Comparison of ENCODE assay signal across 1 cellular context in the genomic region with DNA sequence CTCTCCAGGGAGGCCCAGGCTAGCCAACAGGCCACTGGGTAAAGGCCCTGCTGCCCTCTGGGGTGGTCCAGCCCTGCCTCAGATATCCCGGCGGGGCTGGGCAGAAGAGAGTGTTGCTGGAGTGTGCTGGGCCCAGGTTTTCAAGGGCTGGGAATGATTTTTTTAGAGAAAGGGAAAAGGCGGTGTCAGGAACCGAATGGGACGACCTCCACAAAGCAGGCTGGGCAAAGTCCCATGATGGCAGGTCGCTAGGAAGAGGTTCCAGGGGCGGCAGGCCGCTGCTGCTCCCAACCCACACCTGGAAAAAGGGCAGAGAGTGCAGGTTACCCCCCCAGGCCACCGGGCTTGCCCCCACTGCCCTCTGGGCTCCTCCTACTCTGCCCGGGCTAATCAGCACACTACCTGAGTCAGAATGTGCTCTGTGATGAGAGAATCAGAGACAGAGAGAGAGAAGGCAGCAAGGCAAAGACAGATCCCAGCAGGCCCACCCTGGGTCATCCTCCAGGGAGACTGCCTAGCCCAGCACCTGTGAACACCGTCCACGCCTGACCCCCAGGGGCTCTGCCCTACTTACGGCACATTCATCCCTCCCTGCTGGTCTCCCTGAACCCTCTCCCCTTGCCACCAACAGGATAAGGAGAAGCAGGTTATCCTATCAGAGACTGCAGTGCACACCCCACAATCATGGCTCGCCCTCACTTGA.
TF ChIP-seq lines count a peak whose summit lies in the region.

No MANE protein-coding gene starts in this region.

TF ChIP-seq in HepG2, 621 proteins besides CTCF, POLR2A, EP300 and RAD21 (continues in another document):
- no peak for TF ChIP-seq ELF1 (CRISPR knock-in tag; IDR thresholded peaks at IDR 0.05)
- no peak for TF ChIP-seq ZNF225 (CRISPR knock-in tag; IDR thresholded peaks at IDR 0.05)
- TF ChIP-seq MYC (CRISPR knock-in tag; IDR thresholded peaks at IDR 0.05; ENCODE audit: borderline replicate concordance): no peak
- TF ChIP-seq ZBTB37 (CRISPR knock-in tag; IDR thresholded peaks at IDR 0.05): no peak
- TF ChIP-seq, protein P1, sequence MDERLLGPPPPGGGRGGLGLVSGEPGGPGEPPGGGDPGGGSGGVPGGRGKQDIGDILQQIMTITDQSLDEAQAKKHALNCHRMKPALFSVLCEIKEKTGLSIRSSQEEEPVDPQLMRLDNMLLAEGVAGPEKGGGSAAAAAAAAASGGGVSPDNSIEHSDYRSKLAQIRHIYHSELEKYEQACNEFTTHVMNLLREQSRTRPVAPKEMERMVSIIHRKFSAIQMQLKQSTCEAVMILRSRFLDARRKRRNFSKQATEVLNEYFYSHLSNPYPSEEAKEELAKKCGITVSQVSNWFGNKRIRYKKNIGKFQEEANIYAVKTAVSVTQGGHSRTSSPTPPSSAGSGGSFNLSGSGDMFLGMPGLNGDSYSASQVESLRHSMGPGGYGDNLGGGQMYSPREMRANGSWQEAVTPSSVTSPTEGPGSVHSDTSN (CRISPR knock-in tag; IDR thresholded peaks at IDR 0.05): no peak
- no peak for TF ChIP-seq THAP8 (CRISPR knock-in tag; IDR thresholded peaks at IDR 0.05; ENCODE audit: borderline replicate concordance)
- TF ChIP-seq ZNF350 (CRISPR knock-in tag; IDR thresholded peaks at IDR 0.05; ENCODE audit: borderline replicate concordance, low read depth): no peak
- no peak for TF ChIP-seq ZBTB39 (CRISPR knock-in tag; IDR thresholded peaks at IDR 0.05)
- TF ChIP-seq HNRNPUL1 (IDR thresholded peaks at IDR 0.05; ENCODE audit: low read depth, low read length): no peak
- TF ChIP-seq, protein P2, sequence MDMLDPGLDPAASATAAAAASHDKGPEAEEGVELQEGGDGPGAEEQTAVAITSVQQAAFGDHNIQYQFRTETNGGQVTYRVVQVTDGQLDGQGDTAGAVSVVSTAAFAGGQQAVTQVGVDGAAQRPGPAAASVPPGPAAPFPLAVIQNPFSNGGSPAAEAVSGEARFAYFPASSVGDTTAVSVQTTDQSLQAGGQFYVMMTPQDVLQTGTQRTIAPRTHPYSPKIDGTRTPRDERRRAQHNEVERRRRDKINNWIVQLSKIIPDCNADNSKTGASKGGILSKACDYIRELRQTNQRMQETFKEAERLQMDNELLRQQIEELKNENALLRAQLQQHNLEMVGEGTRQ (IDR thresholded peaks at IDR 0.05; ENCODE audit: low read depth, low read length): no peak
- TF ChIP-seq, protein P2 (CRISPR knock-in tag; IDR thresholded peaks at IDR 0.05; ENCODE audit: borderline replicate concordance): no peak
- TF ChIP-seq, protein P3, sequence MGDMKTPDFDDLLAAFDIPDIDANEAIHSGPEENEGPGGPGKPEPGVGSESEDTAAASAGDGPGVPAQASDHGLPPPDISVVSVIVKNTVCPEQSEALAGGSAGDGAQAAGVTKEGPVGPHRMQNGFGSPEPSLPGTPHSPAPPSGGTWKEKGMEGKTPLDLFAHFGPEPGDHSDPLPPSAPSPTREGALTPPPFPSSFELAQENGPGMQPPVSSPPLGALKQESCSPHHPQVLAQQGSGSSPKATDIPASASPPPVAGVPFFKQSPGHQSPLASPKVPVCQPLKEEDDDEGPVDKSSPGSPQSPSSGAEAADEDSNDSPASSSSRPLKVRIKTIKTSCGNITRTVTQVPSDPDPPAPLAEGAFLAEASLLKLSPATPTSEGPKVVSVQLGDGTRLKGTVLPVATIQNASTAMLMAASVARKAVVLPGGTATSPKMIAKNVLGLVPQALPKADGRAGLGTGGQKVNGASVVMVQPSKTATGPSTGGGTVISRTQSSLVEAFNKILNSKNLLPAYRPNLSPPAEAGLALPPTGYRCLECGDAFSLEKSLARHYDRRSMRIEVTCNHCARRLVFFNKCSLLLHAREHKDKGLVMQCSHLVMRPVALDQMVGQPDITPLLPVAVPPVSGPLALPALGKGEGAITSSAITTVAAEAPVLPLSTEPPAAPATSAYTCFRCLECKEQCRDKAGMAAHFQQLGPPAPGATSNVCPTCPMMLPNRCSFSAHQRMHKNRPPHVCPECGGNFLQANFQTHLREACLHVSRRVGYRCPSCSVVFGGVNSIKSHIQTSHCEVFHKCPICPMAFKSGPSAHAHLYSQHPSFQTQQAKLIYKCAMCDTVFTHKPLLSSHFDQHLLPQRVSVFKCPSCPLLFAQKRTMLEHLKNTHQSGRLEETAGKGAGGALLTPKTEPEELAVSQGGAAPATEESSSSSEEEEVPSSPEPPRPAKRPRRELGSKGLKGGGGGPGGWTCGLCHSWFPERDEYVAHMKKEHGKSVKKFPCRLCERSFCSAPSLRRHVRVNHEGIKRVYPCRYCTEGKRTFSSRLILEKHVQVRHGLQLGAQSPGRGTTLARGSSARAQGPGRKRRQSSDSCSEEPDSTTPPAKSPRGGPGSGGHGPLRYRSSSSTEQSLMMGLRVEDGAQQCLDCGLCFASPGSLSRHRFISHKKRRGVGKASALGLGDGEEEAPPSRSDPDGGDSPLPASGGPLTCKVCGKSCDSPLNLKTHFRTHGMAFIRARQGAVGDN (CRISPR knock-in tag; IDR thresholded peaks at IDR 0.05): peak; percentile 56
- no peak for TF ChIP-seq ARID3A (IDR thresholded peaks at IDR 0.05; ENCODE audit: low read depth, low read length)
- peak; percentile 78 for TF ChIP-seq PATZ1 (CRISPR knock-in tag; IDR thresholded peaks at IDR 0.05)
- TF ChIP-seq ZNF598 (CRISPR knock-in tag; IDR thresholded peaks at IDR 0.05; ENCODE audit: borderline replicate concordance): no peak
- TF ChIP-seq ZFP41 (CRISPR knock-in tag; IDR thresholded peaks at IDR 0.05; ENCODE audit: borderline replicate concordance): no peak
- TF ChIP-seq TRIM24 (CRISPR knock-in tag; IDR thresholded peaks at IDR 0.05): no peak
- TF ChIP-seq, protein P4, sequence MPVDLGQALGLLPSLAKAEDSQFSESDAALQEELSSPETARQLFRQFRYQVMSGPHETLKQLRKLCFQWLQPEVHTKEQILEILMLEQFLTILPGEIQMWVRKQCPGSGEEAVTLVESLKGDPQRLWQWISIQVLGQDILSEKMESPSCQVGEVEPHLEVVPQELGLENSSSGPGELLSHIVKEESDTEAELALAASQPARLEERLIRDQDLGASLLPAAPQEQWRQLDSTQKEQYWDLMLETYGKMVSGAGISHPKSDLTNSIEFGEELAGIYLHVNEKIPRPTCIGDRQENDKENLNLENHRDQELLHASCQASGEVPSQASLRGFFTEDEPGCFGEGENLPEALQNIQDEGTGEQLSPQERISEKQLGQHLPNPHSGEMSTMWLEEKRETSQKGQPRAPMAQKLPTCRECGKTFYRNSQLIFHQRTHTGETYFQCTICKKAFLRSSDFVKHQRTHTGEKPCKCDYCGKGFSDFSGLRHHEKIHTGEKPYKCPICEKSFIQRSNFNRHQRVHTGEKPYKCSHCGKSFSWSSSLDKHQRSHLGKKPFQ (CRISPR knock-in tag; IDR thresholded peaks at IDR 0.05; ENCODE audit: insufficient replicate concordance): no peak
- peak; percentile 89; the same call in 1 of the 2 replicates for TF ChIP-seq PRDM15 (CRISPR knock-in tag; IDR thresholded peaks at IDR 0.05)
- no peak for TF ChIP-seq ZNF570 (CRISPR knock-in tag; IDR thresholded peaks at IDR 0.05; ENCODE audit: borderline replicate concordance)
- TF ChIP-seq ZNF773 (CRISPR knock-in tag; IDR thresholded peaks at IDR 0.05; ENCODE audit: borderline replicate concordance): no peak
- TF ChIP-seq, protein P5, sequence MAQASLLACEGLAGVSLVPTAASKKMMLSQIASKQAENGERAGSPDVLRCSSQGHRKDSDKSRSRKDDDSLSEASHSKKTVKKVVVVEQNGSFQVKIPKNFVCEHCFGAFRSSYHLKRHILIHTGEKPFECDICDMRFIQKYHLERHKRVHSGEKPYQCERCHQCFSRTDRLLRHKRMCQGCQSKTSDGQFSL (CRISPR knock-in tag; IDR thresholded peaks at IDR 0.05): 0 out of 2 replicates have a peak, but pooled peaks have one; percentile 35
- no peak for TF ChIP-seq ELK4 (CRISPR knock-in tag; IDR thresholded peaks at IDR 0.05; ENCODE audit: borderline replicate concordance)
- TF ChIP-seq ZNF274 (CRISPR knock-in tag; IDR thresholded peaks at IDR 0.05): no peak
